In genomic region chr22:30243671-30244465, GRCh38 we compare ENCODE assay signal across 1 cellular context.
A peak's percentile ranks its signal among the peaks of the same experiment; 100 is the strongest.
TF ChIP-seq lines count a peak whose summit lies in the region.

No MANE protein-coding gene starts in this region.

TF ChIP-seq in A549, 52 proteins besides CTCF, POLR2A, EP300 and RAD21 (continued from another document):
- TF ChIP-seq PBX3 (IDR thresholded peaks at IDR 0.05) (0 out of 2 replicates have a peak, but pooled peaks have one; percentile 12), MAX (IDR thresholded peaks at IDR 0.05) (0 out of 2 replicates have a peak, but pooled peaks have one; percentile 13), BCL3 (IDR thresholded peaks at IDR 0.05) (no peak), ELK1 (IDR thresholded peaks at IDR 0.05; ENCODE audit: low read depth, low read length) (no peak), USF2 (IDR thresholded peaks at IDR 0.05) (no peak), PHF8 (IDR thresholded peaks at IDR 0.05; ENCODE audit: borderline replicate concordance, low read depth) (no peak), JUN (IDR thresholded peaks at IDR 0.05) (no peak), JUNB (IDR thresholded peaks at IDR 0.05) (no peak), GATA3 (IDR thresholded peaks at IDR 0.05; ENCODE audit: borderline replicate concordance) (no peak)
